9 cellular contexts compared by ENCODE assay signal in genomic region chr9:91659529-91660294, GRCh38.
A peak's percentile ranks its signal among the peaks of the same experiment; 100 is the strongest.
DNase-seq lines count a peak whose midpoint lies in the region; ATAC-seq and TF ChIP-seq lines count a peak whose summit lies in the region.
"Had no signal": no experiment of that assay in that cellular context is flagged by ENCODE, and none has a peak within 500 bp of the region (broad histone marks: within the 10 kb centered on the region; RNA-seq: fewer than 3 reads in every experiment).

No MANE protein-coding gene starts in this region.

- no peaks in the 10 kb centered on the region for H3F3A ChIP-seq in Loucy (ENCODE audit: low read depth)

- no peaks in the 10 kb centered on the region for H3K4me1 ChIP-seq in Loucy (ENCODE audit: insufficient read depth, low read length, poor library complexity, severe bottlenecking)

- no peak overlapping the region for H3K4me3 ChIP-seq in Loucy (ENCODE audit: low read length, poor library complexity, severe bottlenecking)

- H3K9me2 ChIP-seq in Loucy (replicated peaks; ENCODE audit: low read depth, low read length), result no peaks in the 10 kb centered on the region

- no peak for ATAC-seq in HG03135 (IDR thresholded peaks at IDR 0.05; ENCODE audit: unreplicated experiment)

- DNase-seq in GM04504 (ENCODE audit: low read depth) (peak; percentile 3), cerebellar cortex (ENCODE audit: low spot score) (peak; percentile 9), neural crest cell (ENCODE audit: low read depth, low spot score) (peak; percentile 16), caudate nucleus (lab: John Stamatoyannopoulos, UW) (no peak), NCI-H146 (lab: John Stamatoyannopoulos, UW) (no peak)
- DNase-seq in activated CD8-positive, alpha-beta memory T cell treated with anti-CD3 and anti-CD28 coated beads for 24 hours, result no peak

- H3K27me3 Mint-ChIP-seq in neural crest cell (ENCODE audit: low read depth), result no peaks in the 10 kb centered on the region

- H3K27ac Mint-ChIP-seq in neural crest cell (ENCODE audit: unreplicated experiment), result no peak overlapping the region
- H3K27ac Mint-ChIP-seq: IgD-negative memory B cell had no signal

- H3K4me2 ChIP-seq in Loucy (ENCODE audit: low read depth, low read length, poor library complexity, severe bottlenecking), result no peak overlapping the region

- H4K20me1 ChIP-seq in Loucy (ENCODE audit: insufficient read depth, low read length, poor library complexity, severe bottlenecking), result no peaks in the 10 kb centered on the region

- no peaks in the 10 kb centered on the region for H3K9me3 Mint-ChIP-seq in neural crest cell
- H3K9me3 Mint-ChIP-seq: IgD-negative memory B cell had no signal

- no peak overlapping the region for H3K27ac ChIP-seq in caudate nucleus (ENCODE audit: low read depth, low read length)

- H3K27me3 ChIP-seq in Loucy (ENCODE audit: insufficient read depth, low read length, poor library complexity, severe bottlenecking), result no peaks in the 10 kb centered on the region

- no peaks in the 10 kb centered on the region for H3K4me1 Mint-ChIP-seq in neural crest cell

- no peaks in the 10 kb centered on the region for H3K9me3 ChIP-seq in Loucy (ENCODE audit: insufficient read depth, low read depth, low read length)

- no peaks in the 10 kb centered on the region for H3K79me2 ChIP-seq in Loucy (ENCODE audit: insufficient read depth, low read length)

- no peak overlapping the region for H2AFZ ChIP-seq in Loucy (ENCODE audit: low read length)

- peak; percentile 66 for TF ChIP-seq CTCF in Loucy (conservative IDR thresholded peaks at IDR 0.05; ENCODE audit: low read length)
- peak; percentile 66 for TF ChIP-seq CTCF in neural crest cell (conservative IDR thresholded peaks at IDR 0.05)

- H3K36me3 Mint-ChIP-seq in neural crest cell (ENCODE audit: low read depth), result no peaks in the 10 kb centered on the region
- H3K36me3 Mint-ChIP-seq: IgD-negative memory B cell had no signal

- H3K36me3 ChIP-seq in Loucy (ENCODE audit: insufficient read depth, low read length), result no peaks in the 10 kb centered on the region

- no peak overlapping the region for H3K9ac ChIP-seq in Loucy (ENCODE audit: low read depth, low read length, poor library complexity, severe bottlenecking)

- no peak overlapping the region for H3K4me3 Mint-ChIP-seq in neural crest cell
- H3K4me3 Mint-ChIP-seq: IgD-negative memory B cell had no signal

Comparison
In these comparisons a context has a peak if more than half of its experiments do, and no peak if none do; other contexts are left out.
1. DNase-seq: peak in GM04504 (single experiment), cerebellar cortex (single experiment) and neural crest cell (single experiment); none in activated CD8-positive, alpha-beta memory T cell treated with anti-CD3 and anti-CD28 coated beads for 24 hours (single experiment), caudate nucleus (0 of 61) and NCI-H146 (single experiment).